In the genomic region with DNA sequence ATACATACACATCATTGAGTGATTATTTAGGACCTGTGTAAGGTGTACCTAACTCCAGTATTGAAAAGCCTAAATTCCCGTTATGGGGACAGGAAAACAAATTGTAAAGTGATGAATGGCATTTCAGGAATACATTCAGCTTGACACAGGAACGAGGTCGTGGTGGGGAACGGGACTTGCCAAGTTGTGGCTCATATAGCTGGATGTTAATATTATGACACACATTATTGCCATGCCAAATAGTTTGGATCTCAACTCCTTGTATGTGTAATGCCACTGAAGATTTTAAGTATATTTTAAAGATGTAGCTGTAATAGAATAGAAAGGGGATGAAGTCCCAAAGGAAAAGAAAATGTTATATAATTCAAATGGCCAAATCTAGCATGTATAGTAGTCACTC, we compare ENCODE assay signal across 20 cellular contexts.
"Had no signal": no experiment of that assay in that cellular context is flagged by ENCODE, and none has a peak within 500 bp of the region (broad histone marks: within the 10 kb centered on the region; RNA-seq: fewer than 3 reads in every experiment).

No MANE protein-coding gene starts in this region.

- H3K4me1 ChIP-seq: esophagus muscularis mucosa, heart left ventricle, parathyroid adenoma, psoas muscle, right lobe of liver, spleen had no signal

- H3K79me2 ChIP-seq: parathyroid adenoma had no signal

- H3K9me3 ChIP-seq: esophagus muscularis mucosa, heart left ventricle, psoas muscle, right lobe of liver, spleen had no signal

- ATAC-seq: heart left ventricle; naive thymus-derived CD4-positive, alpha-beta T cell; psoas muscle; right lobe of liver; stimulated activated naive B cell treated with anti-CD40 and anti-IgM and Interleukin-4, amounts not matched to agents 10 μg/mL and 1 μg/mL and 100 μg/mL, for 72 hours; stimulated activated naive CD8-positive, alpha-beta T cell treated with anti-CD3 and anti-CD28 coated beads, Interleukin-15, amount 100 ng/mL, for 72 hours had no signal

- H3K36me3 ChIP-seq: esophagus muscularis mucosa, heart left ventricle, right lobe of liver, spleen had no signal

- H3K9ac ChIP-seq: parathyroid adenoma had no signal

- DNase-seq: effector memory CD4-positive, alpha-beta T cell; heart left ventricle; hippocampal formation; kidney glomerular epithelial cell; naive thymus-derived CD4-positive, alpha-beta T cell; nephron progenitor cell; psoas muscle; retina; right lobe of liver; spleen; stimulated activated CD4-positive, alpha-beta T cell treated with anti-CD3 and anti-CD28 coated beads, Interleukin-15, amount 100 ng/mL, for 24 hours; stimulated activated CD4-positive, alpha-beta T cell treated with anti-CD3 and anti-CD28 coated beads, Interleukin-1b, Interleukin-23, amount 100 ng/mL, for 48 hours; stimulated activated CD4-positive, alpha-beta T cell treated with anti-CD3 and anti-CD28 coated beads, Interleukin-4, amount 100 ng/mL, for 24 hours; stimulated activated naive B cell treated with anti-CD40 and anti-IgM and Interleukin-4, amounts not matched to agents 10 μg/mL and 1 μg/mL and 100 μg/mL, for 72 hours; stimulated activated naive CD8-positive, alpha-beta T cell treated with anti-CD3 and anti-CD28 coated beads, Interleukin-15, amount 100 ng/mL, for 72 hours; substantia nigra; trophoblast cell had no signal

- H3K27ac ChIP-seq: epithelial cell of prostate, esophagus muscularis mucosa, heart left ventricle, parathyroid adenoma, psoas muscle, right lobe of liver, spleen had no signal

- H3K27me3 ChIP-seq: esophagus muscularis mucosa, heart left ventricle, right lobe of liver, spleen had no signal

- H3K4me3 ChIP-seq: esophagus muscularis mucosa, heart left ventricle, psoas muscle, right lobe of liver, spleen had no signal

- H2AFZ ChIP-seq: parathyroid adenoma had no signal
